ENCODE assay signal across 9 cellular contexts in genomic region chr13:97307882-97308624, GRCh38.
DNase-seq lines count a peak whose midpoint lies in the region; ATAC-seq and TF ChIP-seq lines count a peak whose summit lies in the region.
"Had no signal": no experiment of that assay in that cellular context is flagged by ENCODE, and none has a peak within 500 bp of the region (broad histone marks: within the 10 kb centered on the region; RNA-seq: fewer than 3 reads in every experiment).

No MANE protein-coding gene starts in this region.

- no peak overlapping the region for H3K4me3 Mint-ChIP-seq in activated CD4-positive, alpha-beta T cell treated with anti-CD3 and anti-CD28 coated beads for 36 hours

- no peaks in the 10 kb centered on the region for H3K9me3 Mint-ChIP-seq in activated CD4-positive, alpha-beta T cell treated with anti-CD3 and anti-CD28 coated beads for 36 hours (ENCODE audit: low read depth)

- peaks cover 8% of the 10 kb centered on the region for H3K4me1 Mint-ChIP-seq in activated CD4-positive, alpha-beta T cell treated with anti-CD3 and anti-CD28 coated beads for 36 hours

- no peaks in the 10 kb centered on the region for H3K27me3 Mint-ChIP-seq in activated CD4-positive, alpha-beta T cell treated with anti-CD3 and anti-CD28 coated beads for 36 hours

- H3K27ac Mint-ChIP-seq in activated CD4-positive, alpha-beta T cell treated with anti-CD3 and anti-CD28 coated beads for 36 hours, result no peak overlapping the region

- POLR2A ChIA-PET in activated CD4-positive, alpha-beta T cell treated with anti-CD3 and anti-CD28 coated beads for 36 hours (lab: Charles Lee), result no interaction called here

- DNase-seq in EH (ENCODE audit: low read depth), result peak; percentile 94
- DNase-seq in SK-MEL-5 (ENCODE audit: low read depth, low spot score), result peak; percentile 94
- DNase-seq in fibroblast of pulmonary artery (ENCODE audit: low read depth), result peak; percentile 55
- peak; percentile 17 for DNase-seq in occipital lobe (lab: John Stamatoyannopoulos, UW)
- DNase-seq in HT-29 (ENCODE audit: low spot score), result no peak
- DNase-seq in cerebellar nuclear complex (lab: John Stamatoyannopoulos, UW), result no peak
- DNase-seq in activated CD4-positive, alpha-beta T cell treated with anti-CD3 and anti-CD28 coated beads for 36 hours, result no peak
- DNase-seq: NCI-H82 had no signal

- CTCF ChIA-PET in activated CD4-positive, alpha-beta T cell treated with anti-CD3 and anti-CD28 coated beads for 36 hours (lab: Charles Lee), result interaction anchor here (1.4 kb wide), 1 partner anchor 12 kb away, joined by 3 read pairs; no protein-coding TSS in a partner anchor

- no peak overlapping the region for H3K4me3 ChIP-seq in fibroblast of pulmonary artery (replicated peaks; ENCODE audit: low read depth, low read length)

- peaks cover 4% of the 10 kb centered on the region for H3K36me3 Mint-ChIP-seq in activated CD4-positive, alpha-beta T cell treated with anti-CD3 and anti-CD28 coated beads for 36 hours (ENCODE audit: low read depth)

- in situ Hi-C loops in SK-MEL-5 (cut with HindIII; ENCODE audit: low pct_unique_long_range_greater_than_20kb, low sequenced_read_pairs), result no loop called here

- TF ChIP-seq CTCF in fibroblast of pulmonary artery (IDR thresholded peaks at IDR 0.05; ENCODE audit: low read length, missing control alignments), result no peak

- no peak for ATAC-seq in activated CD4-positive, alpha-beta T cell treated with anti-CD3 and anti-CD28 coated beads for 36 hours
- no peak for ATAC-seq in HG03159 (IDR thresholded peaks at IDR 0.05; ENCODE audit: unreplicated experiment)

- intact Hi-C loops in activated CD4-positive, alpha-beta T cell treated with anti-CD3 and anti-CD28 coated beads for 36 hours (cut with DNase I, micrococcal nuclease), result no loop called here

Comparison
In these comparisons a context has a peak if more than half of its experiments do, and no peak if none do; other contexts are left out.
1. DNase-seq: peak in EH (single experiment), SK-MEL-5 (single experiment), fibroblast of pulmonary artery (single experiment) and occipital lobe (single experiment); none in HT-29 (single experiment), cerebellar nuclear complex (0 of 2) and activated CD4-positive, alpha-beta T cell treated with anti-CD3 and anti-CD28 coated beads for 36 hours (single experiment).